Comparison of ENCODE assay signal across 20 cellular contexts in the genomic region with DNA sequence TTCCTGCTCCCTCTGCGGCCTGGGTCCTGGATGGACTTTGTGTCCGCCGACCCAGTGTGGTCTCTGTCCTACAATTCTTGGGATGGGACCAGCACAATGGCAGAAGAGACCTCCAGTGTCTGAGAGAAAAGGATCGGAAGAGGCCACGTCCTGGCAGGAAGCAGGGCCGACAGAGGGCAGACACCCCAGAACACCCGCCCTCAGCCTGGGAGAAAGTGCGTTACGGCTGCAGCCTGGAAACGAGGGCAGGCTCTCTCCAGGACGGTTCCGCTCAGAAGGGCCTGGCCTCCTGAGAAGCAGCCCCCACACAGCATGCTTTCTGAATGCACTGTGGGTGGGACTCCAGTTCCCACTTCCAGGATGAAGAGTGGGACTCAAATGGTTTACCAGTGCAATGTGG. TPM values are rescaled to one million over a fixed set of nuclear protein-coding genes. Genes with fewer than 3 reads are reported as not detected.
A peak's percentile ranks its signal among the peaks of the same experiment; 100 is the strongest.
DNase-seq lines count a peak whose midpoint lies in the region; FAIRE-seq and TF ChIP-seq lines count a peak whose summit lies in the region.
"Had no signal": no experiment of that assay in that cellular context is flagged by ENCODE, and none has a peak within 500 bp of the region (broad histone marks: within the 10 kb centered on the region; RNA-seq: fewer than 3 reads in every experiment).

No MANE protein-coding gene starts in this region.

- H3K9me3 Mint-ChIP-seq in endodermal cell, result no peaks in the 10 kb centered on the region
- no peaks in the 10 kb centered on the region for H3K9me3 Mint-ChIP-seq in nephron
- no peaks in the 10 kb centered on the region for H3K9me3 Mint-ChIP-seq in Caco-2 (ENCODE audit: unreplicated experiment)
- H3K9me3 Mint-ChIP-seq: IgD-negative memory B cell; naive thymus-derived CD8-positive, alpha-beta T cell had no signal

- H3K36me3 ChIP-seq in SK-N-MC (ENCODE audit: insufficient read depth, low read length), result peaks cover 39% of the 10 kb centered on the region
- H3K36me3 ChIP-seq in endodermal cell (ENCODE audit: control insufficient read depth, insufficient read depth, low read length), result peaks cover 55% of the 10 kb centered on the region
- H3K36me3 ChIP-seq in testis (ENCODE audit: low read depth, missing control alignments), result no peaks in the 10 kb centered on the region
- peaks cover 1% of the 10 kb centered on the region; the same call in 1 of the 2 replicates for H3K36me3 ChIP-seq in Caco-2 (ENCODE audit: control insufficient read depth, insufficient read depth, low read length)

- TF ChIP-seq POLR2A in testis (IDR thresholded peaks at IDR 0.05), result no peak

- H3K9me3 ChIP-seq in SK-N-MC (ENCODE audit: low read depth, low read length), result no peaks in the 10 kb centered on the region
- no peaks in the 10 kb centered on the region for H3K9me3 ChIP-seq in endodermal cell (ENCODE audit: control insufficient read depth, low read length)
- H3K9me3 ChIP-seq in testis, result no peaks in the 10 kb centered on the region
- H3K9me3 ChIP-seq in Caco-2, result no peaks in the 10 kb centered on the region
- H3K9me3 ChIP-seq: BLaER1 had no signal

- no TSS peak for BruUV-seq in Caco-2 (replicated peaks; lab: Mats Ljungman, UMichigan)

- H3K9ac ChIP-seq in SK-N-MC (ENCODE audit: insufficient read length) (no peak overlapping the region), endodermal cell (ENCODE audit: extremely low read depth, low read length, poor library complexity, severe bottlenecking) (no peak overlapping the region)
- H3K9ac ChIP-seq: BLaER1 had no signal

- CTCF ChIA-PET in Caco-2 (lab: Charles Lee), result no interaction called here

- intact Hi-C loops in testis (cut with DNase I; ENCODE audit: low total_unique reads) (no loop called here), Caco-2 (cut with micrococcal nuclease; ENCODE audit: unreplicated experiment) (no loop called here)

- H3K4me3 ChIP-seq in SK-N-MC, result no peak overlapping the region
- no peak overlapping the region for H3K4me3 ChIP-seq in endodermal cell (ENCODE audit: low read length)
- no peak overlapping the region for H3K4me3 ChIP-seq in testis
- no peak overlapping the region for H3K4me3 ChIP-seq in Caco-2 (ENCODE audit: low read depth, low read length)
- H3K4me3 ChIP-seq: BLaER1, PC-9 had no signal

- POLR2A ChIA-PET in Caco-2 (lab: Charles Lee), result no interaction called here

- H3K27me3 ChIP-seq in endodermal cell (ENCODE audit: control insufficient read depth, insufficient read depth, low read length, poor library complexity, severe bottlenecking) (no peaks in the 10 kb centered on the region), testis (no peaks in the 10 kb centered on the region), Caco-2 (replicated peaks; ENCODE audit: control insufficient read depth, insufficient read depth, low read length) (no peaks in the 10 kb centered on the region)
- H3K27me3 ChIP-seq: BLaER1 had no signal

- H3K4me1 ChIP-seq in endodermal cell (ENCODE audit: control insufficient read depth, insufficient read depth, low read length) (no peaks in the 10 kb centered on the region), testis (peaks cover 47% of the 10 kb centered on the region), Caco-2 (no peaks in the 10 kb centered on the region)

- TF ChIP-seq CTCF in endodermal cell (conservative IDR thresholded peaks at IDR 0.05) (no peak), nephron (IDR thresholded peaks at IDR 0.05; ENCODE audit: unreplicated experiment in 3 of 3) (no peak), testis (IDR thresholded peaks at IDR 0.05) (no peak), Caco-2 (IDR thresholded peaks at IDR 0.05; ENCODE audit: insufficient read depth in 1 of 2, low read depth in 1 of 2, low read length in 1 of 2, severe bottlenecking in 1 of 2, unreplicated experiment in 1 of 2) (no peak)

- H3K36me3 Mint-ChIP-seq in endodermal cell (ENCODE audit: low read depth) (peaks cover 32% of the 10 kb centered on the region), nephron (ENCODE audit: low read depth) (peaks cover 55% of the 10 kb centered on the region), Caco-2 (ENCODE audit: insufficient read depth, unreplicated experiment) (peaks cover 89% of the 10 kb centered on the region)
- H3K36me3 Mint-ChIP-seq: IgD-negative memory B cell had no signal

- DNase-seq in SK-N-MC (ENCODE audit: low read depth, low spot score) (no peak), endodermal cell (no peak), testis (no peak), GM19239 (ENCODE audit: insufficient read length, low spot score) (no peak), Caco-2 (no peak), NCI-H1417 (lab: John Stamatoyannopoulos, UW) (no peak), NCI-H2107 (lab: John Stamatoyannopoulos, UW) (no peak)
- DNase-seq: activated CD4-positive, CD25-positive, alpha-beta regulatory T cell treated with anti-CD3 and anti-CD28 coated beads, Interleukin-2, amount 50 U/mL, for 72 hours; activated T-cell treated with anti-CD3 and anti-CD28 coated beads for 4 hours; effector CD8-positive, alpha-beta T cell; foreskin melanocyte; naive thymus-derived CD8-positive, alpha-beta T cell; NCI-H1105; NCI-H446 treated with DMSO at 0.1 percent for 48 hours; PC-9; T-helper 1 cell had no signal

- no peak for FAIRE-seq in GM19239 (lab: Jason Lieb, UNC)
- FAIRE-seq: astrocyte had no signal

- no peak overlapping the region for H3K27ac Mint-ChIP-seq in endodermal cell
- peak overlapping the region; percentile 73 to 92 (median 86) for H3K27ac Mint-ChIP-seq in nephron
- no peak overlapping the region for H3K27ac Mint-ChIP-seq in Caco-2 (ENCODE audit: unreplicated experiment)

- H3K27me3 Mint-ChIP-seq in endodermal cell (ENCODE audit: insufficient read depth) (peaks cover 1% of the 10 kb centered on the region), nephron (ENCODE audit: low read depth) (peaks cover 6% of the 10 kb centered on the region), Caco-2 (ENCODE audit: insufficient read depth, unreplicated experiment) (no peaks in the 10 kb centered on the region)
- H3K27me3 Mint-ChIP-seq: IgD-negative memory B cell had no signal

- H3K4me3 Mint-ChIP-seq in endodermal cell (no peak overlapping the region), nephron (no peak overlapping the region), Caco-2 (ENCODE audit: unreplicated experiment) (no peak overlapping the region)
- H3K4me3 Mint-ChIP-seq: IgD-negative memory B cell had no signal

- 95% methylated on average over 7 to 12 of the region's 12 CpGs for WGBS in endodermal cell (ENCODE audit: insufficient coverage in 1 of 2, insufficient read length in 1 of 2), 2 experiments
- WGBS in testis, 2 donors, result 36 to 81% methylated on average over 7 to 12 of the region's 12 CpGs

- H3K4me1 Mint-ChIP-seq in endodermal cell (peaks cover 9% of the 10 kb centered on the region), nephron (peaks cover 12% of the 10 kb centered on the region), Caco-2 (ENCODE audit: low read depth, unreplicated experiment) (peaks cover 6% of the 10 kb centered on the region)

- H3K27ac ChIP-seq in SK-N-MC (peak overlapping the region; percentile 46; the same call in 1 of the 2 replicates), endodermal cell (ENCODE audit: low read depth, low read length) (peak overlapping the region; percentile 19), testis (peak overlapping the region; percentile 74 to 86)
- H3K27ac ChIP-seq: BLaER1, PC-9 had no signal

RNA-seq across cellular contexts. Expression of a gene that starts 35.5 kb away (rescaled TPM):
- under 1 TPM in 1 of 2 donors, not detected in 1; 0.42 TPM for total RNA-seq in endodermal cell
- 2.4 TPM for polyA plus RNA-seq in endodermal cell (2013, experiment 1 of 2)
- polyA plus RNA-seq in endodermal cell (2013, experiment 2 of 2), result 2.3 TPM
- total RNA-seq in testis, result 1 to 10 TPM; 8.5 to 9.0 TPM
- polyA plus RNA-seq in testis (ENCODE audit: insufficient read depth, low read depth, low replicate concordance), result 5.6 TPM
- 0.41 and 0.44 TPM in 2 replicates for total RNA-seq in Caco-2 (2022)

Comparison
In these comparisons a context has a peak if more than half of its experiments do, and no peak if none do; other contexts are left out.
1. H3K27ac ChIP-seq: peak in every context shown above with its lines; median percentile 80 in testis; 46 in SK-N-MC; 19 in endodermal cell.
2. H3K27ac Mint-ChIP-seq: peak in nephron (3 of 3); none in endodermal cell (single experiment) and Caco-2 (single experiment).